In the genomic region with DNA sequence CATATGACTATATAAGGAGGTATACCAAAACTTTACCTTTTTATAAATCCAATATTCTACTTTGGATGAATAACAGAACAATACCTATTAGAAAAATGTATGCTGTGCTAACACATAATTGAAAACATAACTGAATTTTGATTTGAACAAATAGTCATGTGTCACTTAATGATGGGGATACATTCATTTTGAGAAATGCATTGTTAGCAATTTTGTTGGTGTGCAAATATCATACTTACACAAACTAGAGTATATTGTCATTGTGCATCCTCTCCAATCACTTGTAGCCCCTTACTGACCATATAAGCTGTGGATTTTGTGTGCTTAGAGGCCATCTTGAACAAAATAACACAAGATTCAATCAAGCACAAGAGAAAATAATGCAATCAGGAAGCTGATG, we compare ENCODE assay signal across 37 cellular contexts.
"Had no signal": no experiment of that assay in that cellular context is flagged by ENCODE, and none has a peak within 500 bp of the region (broad histone marks: within the 10 kb centered on the region; RNA-seq: fewer than 3 reads in every experiment).

No MANE protein-coding gene starts in this region.

- H3K27me3 Mint-ChIP-seq: activated B cell treated with CpG ODN at 0.5 μM for 24 hours; activated CD4-positive, alpha-beta memory T cell treated with anti-CD3 and anti-CD28 coated beads for 36 hours; activated CD8-positive, alpha-beta T cell treated with anti-CD3 and anti-CD28 coated beads for 36 hours; activated naive CD8-positive, alpha-beta T cell treated with anti-CD3 and anti-CD28 coated beads for 36 hours; activated T-helper 17 cell treated with anti-CD3 and anti-CD28 coated beads, Interleukin-2, amount 50 U/mL, for 72 hours; central memory CD8-positive, alpha-beta T cell had no signal

- H3K9me3 ChIP-seq: adrenal gland, body of pancreas had no signal

- H3K4me3 ChIP-seq: adrenal gland, body of pancreas, cardiac muscle cell had no signal

- H3K9me3 Mint-ChIP-seq: activated CD4-positive, alpha-beta memory T cell treated with anti-CD3 and anti-CD28 coated beads for 36 hours; activated CD4-positive, alpha-beta T cell treated with anti-CD3 and anti-CD28 coated beads, Interleukin-2, amount 10 ng/mL, durations not matched to agents 24 days and 14 days; activated CD8-positive, alpha-beta T cell treated with anti-CD3 and anti-CD28 coated beads for 36 hours; activated naive CD4-positive, alpha-beta T cell treated with anti-CD3 and anti-CD28 coated beads for 36 hours; activated naive CD4-positive, alpha-beta T cell treated with anti-CD3 and anti-CD28 coated beads, Interleukin-2, amount 50 U/mL, for 72 hours; activated naive CD8-positive, alpha-beta T cell treated with anti-CD3 and anti-CD28 coated beads for 36 hours; activated T-cell treated with anti-CD3 and anti-CD28 coated beads, Interleukin-2, amount 50 U/mL, for 72 hours; activated T-helper 1 cell treated with anti-CD3 and anti-CD28 coated beads, Interleukin-12 subunit alpha, Interleukin-12 subunit beta, Interleukin-2, Interleukin-4 antibody, amounts not matched to agents 30 ng/mL and 10 ng/mL and 1 ng/mL, durations not matched to agents 14 hours and 24 hours and 36 hours; activated T-helper 17 cell treated with anti-CD3 and anti-CD28 coated beads, Interleukin-2, amount 50 U/mL, for 72 hours; central memory CD8-positive, alpha-beta T cell; T-helper 2 cell treated with Interferon-gamma antibody and Interleukin-4, amounts not matched to agents 5 μg/mL and 100 μg/mL, for 36 hours had no signal

- H3K36me3 Mint-ChIP-seq: activated CD4-positive, alpha-beta memory T cell treated with anti-CD3 and anti-CD28 coated beads for 36 hours; activated naive CD4-positive, alpha-beta T cell treated with anti-CD3 and anti-CD28 coated beads, Interleukin-2, amount 50 U/mL, for 72 hours; activated naive CD8-positive, alpha-beta T cell treated with anti-CD3 and anti-CD28 coated beads for 36 hours had no signal

- ATAC-seq: activated CD8-positive, alpha-beta T cell treated with anti-CD3 and anti-CD28 coated beads for 36 hours; activated naive CD4-positive, alpha-beta T cell treated with anti-CD3 and anti-CD28 coated beads, Interleukin-2, amount 50 U/mL, for 72 hours; activated T-cell treated with anti-CD3 and anti-CD28 coated beads, Interleukin-2, amount 50 U/mL, for 4 hours; activated T-cell treated with anti-CD3 and anti-CD28 coated beads, Interleukin-2, amount 50 U/mL, for 72 hours; activated T-helper 17 cell treated with anti-CD3 and anti-CD28 coated beads, Interleukin-2, amount 50 U/mL, for 72 hours; body of pancreas had no signal

- H3K4me1 ChIP-seq: adrenal gland, body of pancreas had no signal

- H3K4me3 Mint-ChIP-seq: activated B cell treated with CpG ODN at 0.5 μM for 24 hours; activated CD4-positive, alpha-beta memory T cell treated with anti-CD3 and anti-CD28 coated beads for 36 hours; activated CD4-positive, alpha-beta T cell treated with anti-CD3 and anti-CD28 coated beads, Interleukin-2, amount 10 ng/mL, durations not matched to agents 24 days and 14 days; activated CD8-positive, alpha-beta T cell treated with anti-CD3 and anti-CD28 coated beads for 36 hours; activated naive CD4-positive, alpha-beta T cell treated with anti-CD3 and anti-CD28 coated beads for 36 hours; activated naive CD8-positive, alpha-beta T cell treated with anti-CD3 and anti-CD28 coated beads for 36 hours; activated T-cell treated with anti-CD3 and anti-CD28 coated beads, Interleukin-2, amount 50 U/mL, for 4 hours; activated T-cell treated with anti-CD3 and anti-CD28 coated beads, Interleukin-2, amount 50 U/mL, for 72 hours; activated T-helper 1 cell treated with anti-CD3 and anti-CD28 coated beads, Interleukin-12 subunit alpha, Interleukin-12 subunit beta, Interleukin-2, Interleukin-4 antibody, amounts not matched to agents 30 ng/mL and 10 ng/mL and 1 ng/mL, durations not matched to agents 14 hours and 24 hours and 36 hours; activated T-helper 17 cell treated with anti-CD3 and anti-CD28 coated beads, Interleukin-2, amount 50 U/mL, for 72 hours; central memory CD8-positive, alpha-beta T cell; T-helper 2 cell treated with Interferon-gamma antibody and Interleukin-4, amounts not matched to agents 5 μg/mL and 100 μg/mL, for 36 hours had no signal

- H3K27ac ChIP-seq: adrenal gland, body of pancreas, cardiac muscle cell, VCaP had no signal

- FAIRE-seq: astrocyte, bronchial epithelial cell, TTC549 had no signal

- H3K4me1 Mint-ChIP-seq: activated B cell treated with CpG ODN at 0.5 μM for 24 hours; activated CD4-positive, alpha-beta T cell treated with anti-CD3 and anti-CD28 coated beads, Interleukin-2, amount 10 ng/mL, durations not matched to agents 24 days and 14 days; activated naive CD8-positive, alpha-beta T cell treated with anti-CD3 and anti-CD28 coated beads for 36 hours; activated T-helper 17 cell treated with anti-CD3 and anti-CD28 coated beads, Interleukin-2, amount 50 U/mL, for 72 hours; central memory CD8-positive, alpha-beta T cell had no signal

- DNase-seq: activated B cell treated with CpG ODN at 0.5 μM for 24 hours; activated CD4-positive, alpha-beta memory T cell treated with anti-CD3 and anti-CD28 coated beads for 36 hours; activated CD4-positive, alpha-beta T cell treated with anti-CD3 and anti-CD28 coated beads for 4 hours; activated CD4-positive, alpha-beta T cell treated with anti-CD3 and anti-CD28 coated beads, Interleukin-2, amount 10 ng/mL, durations not matched to agents 24 days and 14 days; activated CD4-positive, alpha-beta T cell treated with anti-CD3 and anti-CD28 coated beads, Interleukin-2, amount 50 U/mL, for 1 hour; activated CD4-positive, alpha-beta T cell treated with anti-CD3 and anti-CD28 coated beads, Interleukin-2, amount 50 U/mL, for 4 hours; activated CD4-positive, CD25-positive, alpha-beta regulatory T cell treated with anti-CD3 and anti-CD28 coated beads, Interleukin-2, amount 50 U/mL, for 72 hours; activated CD8-positive, alpha-beta memory T cell treated with anti-CD3 and anti-CD28 coated beads, Interleukin-2, amount 50 U/mL, for 4 hours; activated CD8-positive, alpha-beta T cell treated with anti-CD3 and anti-CD28 coated beads for 36 hours; activated effector memory CD4-positive, alpha-beta T cell treated with anti-CD3 and anti-CD28 coated beads, Interleukin-2, amount 50 U/mL, for 16 hours; activated gamma-delta T cell treated with Interleukin-2 at 50 U/mL for 16 hours; activated naive CD4-positive, alpha-beta T cell; activated naive CD4-positive, alpha-beta T cell treated with anti-CD3 and anti-CD28 coated beads for 36 hours; activated naive CD4-positive, alpha-beta T cell treated with anti-CD3 and anti-CD28 coated beads, Interleukin-2, amount 50 U/mL, for 16 hours; activated naive CD8-positive, alpha-beta T cell treated with anti-CD3 and anti-CD28 coated beads for 36 hours; activated T-cell treated with anti-CD3 and anti-CD28 coated beads for 4 hours; activated T-cell treated with anti-CD3 and anti-CD28 coated beads, Interleukin-2, amount 50 U/mL, for 1 hour; activated T-cell treated with anti-CD3 and anti-CD28 coated beads, Interleukin-2, amount 50 U/mL, for 4 hours; activated T-cell treated with anti-CD3 and anti-CD28 coated beads, Interleukin-2, amount 50 U/mL, for 72 hours; adrenal gland; amniotic stem cell; aorta; body of pancreas; caudate nucleus; cerebellar nuclear complex; T-helper 2 cell; T-helper 9 cell had no signal

- H3K36me3 ChIP-seq: adrenal gland, cardiac muscle cell had no signal

- H3K27me3 ChIP-seq: adrenal gland, body of pancreas, cardiac muscle cell had no signal

- H3K27ac Mint-ChIP-seq: activated B cell treated with CpG ODN at 0.5 μM for 24 hours; activated CD4-positive, alpha-beta memory T cell treated with anti-CD3 and anti-CD28 coated beads for 36 hours; activated CD4-positive, alpha-beta T cell treated with anti-CD3 and anti-CD28 coated beads, Interleukin-2, amount 10 ng/mL, durations not matched to agents 24 days and 14 days; activated CD8-positive, alpha-beta T cell treated with anti-CD3 and anti-CD28 coated beads for 36 hours; activated naive CD4-positive, alpha-beta T cell treated with anti-CD3 and anti-CD28 coated beads for 36 hours; activated naive CD4-positive, alpha-beta T cell treated with anti-CD3 and anti-CD28 coated beads, Interleukin-2, amount 50 U/mL, for 72 hours; activated naive CD8-positive, alpha-beta T cell treated with anti-CD3 and anti-CD28 coated beads for 36 hours; activated T-cell treated with anti-CD3 and anti-CD28 coated beads, Interleukin-2, amount 50 U/mL, for 72 hours; activated T-helper 1 cell treated with anti-CD3 and anti-CD28 coated beads, Interleukin-12 subunit alpha, Interleukin-12 subunit beta, Interleukin-2, Interleukin-4 antibody, amounts not matched to agents 30 ng/mL and 10 ng/mL and 1 ng/mL, durations not matched to agents 14 hours and 24 hours and 36 hours; activated T-helper 17 cell treated with anti-CD3 and anti-CD28 coated beads, Interleukin-2, amount 50 U/mL, for 72 hours; T-helper 2 cell treated with Interferon-gamma antibody and Interleukin-4, amounts not matched to agents 5 μg/mL and 100 μg/mL, for 36 hours had no signal
